ENCODE assay signal across 18 cellular contexts in genomic region chr6:9710574-9710973, GRCh38.
"Had no signal": no experiment of that assay in that cellular context is flagged by ENCODE, and none has a peak within 500 bp of the region (broad histone marks: within the 10 kb centered on the region; RNA-seq: fewer than 3 reads in every experiment).

No MANE protein-coding gene starts in this region.

- DNase-seq: activated CD4-positive, alpha-beta T cell treated with anti-CD3 and anti-CD28 coated beads for 1 hour; activated CD4-positive, alpha-beta T cell treated with anti-CD3 and anti-CD28 coated beads, Interleukin-2, amount 50 U/mL, for 1 hour; activated CD8-positive, alpha-beta memory T cell treated with anti-CD3 and anti-CD28 coated beads, Interleukin-2, amount 50 U/mL, for 4 hours; activated naive CD8-positive, alpha-beta T cell treated with anti-CD3 and anti-CD28 coated beads for 36 hours; activated T-cell treated with anti-CD3 and anti-CD28 coated beads, Interleukin-2, amount 50 U/mL, for 24 hours; amniotic stem cell; cortex of kidney; kidney; lower lobe of right lung; naive thymus-derived CD8-positive, alpha-beta T cell; retina; sigmoid colon; stimulated activated CD4-positive, alpha-beta T cell treated with anti-CD3 and anti-CD28 coated beads, Interleukin-2, amount 100 ng/mL, for 48 hours; stimulated activated CD8-positive, alpha-beta memory T cell treated with anti-CD3 and anti-CD28 coated beads, Interleukin-4, amount 100 ng/mL, for 48 hours; stimulated activated naive B cell treated with anti-CD40 and anti-IgM and Interleukin-4, amounts not matched to agents 10 μg/mL and 1 μg/mL and 100 μg/mL, for 72 hours; transverse colon; uterus had no signal

- H3K9me3 ChIP-seq: lower lobe of right lung, sigmoid colon, transverse colon, uterus had no signal

- H3K27ac ChIP-seq: lower lobe of right lung, sigmoid colon, transverse colon, uterus had no signal

- H3K27me3 ChIP-seq: sigmoid colon, transverse colon, uterus had no signal

- H3K36me3 ChIP-seq: lower lobe of right lung, sigmoid colon, transverse colon, uterus had no signal

- H3K4me1 ChIP-seq: lower lobe of right lung, sigmoid colon, transverse colon, uterus had no signal

- ATAC-seq: activated T-helper 17 cell treated with anti-CD3 and anti-CD28 coated beads, Interleukin-2, amount 50 U/mL, for 72 hours; lower lobe of right lung; naive thymus-derived CD8-positive, alpha-beta T cell had no signal

- H3K4me3 ChIP-seq: lower lobe of right lung, sigmoid colon, transverse colon, uterus had no signal
